Comparison of ENCODE assay signal across 9 cellular contexts in the genomic region with DNA sequence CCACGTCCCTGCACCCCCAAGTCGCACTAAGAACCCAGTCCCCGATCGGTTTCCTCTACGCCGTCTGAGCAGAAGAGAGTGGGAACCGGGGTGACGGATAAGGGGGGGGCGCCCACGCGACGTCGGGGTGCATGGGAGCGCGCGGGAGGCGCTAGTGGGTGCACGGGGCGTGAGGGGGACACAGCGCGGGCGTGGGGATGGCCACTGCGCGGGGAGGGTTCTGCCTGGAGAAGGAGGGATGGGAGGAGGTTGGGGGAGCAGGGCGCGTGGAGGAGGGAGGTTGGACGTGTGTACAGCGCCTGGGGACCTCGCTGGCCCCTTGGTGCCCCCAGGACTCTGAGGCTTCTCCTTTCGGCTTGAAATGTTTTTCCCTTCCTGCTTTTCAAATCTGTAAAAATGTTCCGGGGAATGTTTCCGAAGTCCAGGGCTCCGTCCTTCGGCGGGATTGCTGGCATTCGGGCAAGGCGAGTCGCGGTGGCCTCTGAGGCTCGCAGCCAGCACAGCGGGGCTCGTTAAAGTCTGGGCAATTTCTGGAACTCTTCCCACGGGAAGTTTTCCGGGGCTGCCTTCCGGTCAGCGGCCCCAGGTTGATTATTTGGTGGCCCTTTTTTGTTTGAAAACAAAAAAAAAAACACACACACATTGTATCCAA. TPM values are rescaled to one million over a fixed set of nuclear protein-coding genes. Genes with fewer than 3 reads are reported as not detected.
DNase-seq lines count a peak whose midpoint lies in the region.
"Had no signal": no experiment of that assay in that cellular context is flagged by ENCODE, and none has a peak within 500 bp of the region (broad histone marks: within the 10 kb centered on the region; RNA-seq: fewer than 3 reads in every experiment).

No MANE protein-coding gene starts in this region.

- peaks cover 36 to 70% (median 59%) of the 10 kb centered on the region in 5 donors for H3K27me3 ChIP-seq in subcutaneous abdominal adipose tissue (ENCODE audit: control insufficient read depth in 5 of 5, insufficient read depth in 4 of 5, low read length in 5 of 5)

- H3K4me3 ChIP-seq in subcutaneous abdominal adipose tissue (ENCODE audit: low read depth in 1 of 5, low read length in 5 of 5): peak overlapping the region in 3 of 5 donors; percentile 33 to 56 (median 54)

- DNase-seq in NCI-H345 (lab: John Stamatoyannopoulos, UW) (peak; percentile 7), NCI-H345 treated with DMSO at 0.1 percent for 48 hours (lab: John Stamatoyannopoulos, UW; ENCODE audit: unreplicated experiment) (no peak), medulla oblongata (ENCODE audit: extremely low spot score) (peak; percentile 25), HT-29 (ENCODE audit: low spot score) (no peak), SW480 (ENCODE audit: low spot score) (no peak), epidermal melanocyte (ENCODE audit: insufficient read length, low spot score) (no peak)

- H3K27ac ChIP-seq in angular gyrus (ENCODE audit: low read depth, low read length): peak overlapping the region; percentile 73
- no peak overlapping the region for H3K27ac ChIP-seq in subcutaneous abdominal adipose tissue (ENCODE audit: low read depth, low read length)
- H3K27ac ChIP-seq: KMS-11 had no signal

- H3K9ac ChIP-seq in subcutaneous abdominal adipose tissue (ENCODE audit: low read length in 5 of 5): peak overlapping the region in 1 of 5 donors; percentile 7
- H3K9ac ChIP-seq: KMS-11 had no signal

- H3K4me1 ChIP-seq in subcutaneous abdominal adipose tissue (ENCODE audit: control insufficient read depth in 5 of 5, insufficient read depth in 5 of 5, low read length in 5 of 5): peaks cover 6 to 32% (median 23%) of the 10 kb centered on the region in 5 donors

- no peaks in the 10 kb centered on the region for H3K36me3 ChIP-seq in subcutaneous abdominal adipose tissue (ENCODE audit: control insufficient read depth in 5 of 5, insufficient read depth in 5 of 5, low read length in 5 of 5)

- H3K9me3 ChIP-seq in subcutaneous abdominal adipose tissue (ENCODE audit: control insufficient read depth in 5 of 5, low read length in 5 of 5): no peaks in the 10 kb centered on the region

RNA-seq across cellular contexts. Expression of a gene that starts 13.1 kb away (rescaled TPM):
- total RNA-seq in HT-29 (2014; rRNA removed; shearing (Covaris generic)): 148 and 152 TPM in 2 replicates

Comparison
In these comparisons a context has a peak if more than half of its experiments do, and no peak if none do; other contexts are left out.
1. DNase-seq: peak in NCI-H345 (single experiment) and medulla oblongata (single experiment); none in NCI-H345 treated with DMSO at 0.1 percent for 48 hours (single experiment), HT-29 (single experiment), SW480 (single experiment) and epidermal melanocyte (single experiment).